ENCODE assay signal across 18 cellular contexts in genomic region chr2:9145752-9146430, GRCh38.
"Had no signal": no experiment of that assay in that cellular context is flagged by ENCODE, and none has a peak within 500 bp of the region (broad histone marks: within the 10 kb centered on the region; RNA-seq: fewer than 3 reads in every experiment).

No MANE protein-coding gene starts in this region.

- H3K9me3 ChIP-seq: lower lobe of right lung, neutrophil, suprapubic skin, upper lobe of left lung had no signal

- H3K27ac ChIP-seq: lower lobe of right lung, neutrophil, suprapubic skin, upper lobe of left lung had no signal

- DNase-seq: activated naive CD4-positive, alpha-beta T cell treated with Interleukin-2 at 50 U/mL for 16 hours; aorta; dermis blood vessel endothelial cell; effector memory CD8-positive, alpha-beta T cell; foreskin melanocyte; left cardiac atrium; lower lobe of right lung; naive thymus-derived CD4-positive, alpha-beta T cell; posterior cingulate gyrus; stimulated activated naive CD8-positive, alpha-beta T cell treated with anti-CD3 and anti-CD28 coated beads, Interleukin-15, Interleukin-2, amounts not matched to agents 100 U/mL and 50 U/mL, for 24 hours; T-cell; T-helper 9 cell had no signal

- H3K36me3 Mint-ChIP-seq: naive thymus-derived CD4-positive, alpha-beta T cell; T-cell had no signal

- H3K27me3 ChIP-seq: suprapubic skin, upper lobe of left lung had no signal

- H3K27ac Mint-ChIP-seq: naive thymus-derived CD4-positive, alpha-beta T cell; T-cell had no signal

- H3K4me3 Mint-ChIP-seq: activated T-helper 17 cell treated with anti-CD3 and anti-CD28 coated beads, Interleukin-2, amount 50 U/mL, for 72 hours; effector memory CD8-positive, alpha-beta T cell; naive thymus-derived CD4-positive, alpha-beta T cell; T-cell had no signal

- H3K9me3 Mint-ChIP-seq: activated T-helper 17 cell treated with anti-CD3 and anti-CD28 coated beads, Interleukin-2, amount 50 U/mL, for 72 hours; effector memory CD8-positive, alpha-beta T cell; naive thymus-derived CD4-positive, alpha-beta T cell; T-cell had no signal

- H3K4me1 Mint-ChIP-seq: activated T-helper 17 cell treated with anti-CD3 and anti-CD28 coated beads, Interleukin-2, amount 50 U/mL, for 72 hours had no signal

- H3K36me3 ChIP-seq: lower lobe of right lung, neutrophil, suprapubic skin, upper lobe of left lung had no signal

- H3K4me3 ChIP-seq: lower lobe of right lung, smooth muscle cell, suprapubic skin, upper lobe of left lung had no signal

- ATAC-seq: activated CD4-positive, CD25-positive, alpha-beta regulatory T cell treated with anti-CD3 and anti-CD28 coated beads, Interleukin-2, amount 50 U/mL, for 24 hours; activated T-helper 17 cell treated with anti-CD3 and anti-CD28 coated beads, Interleukin-2, amount 50 U/mL, for 72 hours; effector memory CD8-positive, alpha-beta T cell; lower lobe of right lung; naive thymus-derived CD4-positive, alpha-beta T cell; stimulated activated naive CD8-positive, alpha-beta T cell treated with anti-CD3 and anti-CD28 coated beads, Interleukin-15, Interleukin-2, amounts not matched to agents 100 U/mL and 50 U/mL, for 24 hours; T-cell had no signal
